ENCODE assay signal across 23 cellular contexts in the genomic region with DNA sequence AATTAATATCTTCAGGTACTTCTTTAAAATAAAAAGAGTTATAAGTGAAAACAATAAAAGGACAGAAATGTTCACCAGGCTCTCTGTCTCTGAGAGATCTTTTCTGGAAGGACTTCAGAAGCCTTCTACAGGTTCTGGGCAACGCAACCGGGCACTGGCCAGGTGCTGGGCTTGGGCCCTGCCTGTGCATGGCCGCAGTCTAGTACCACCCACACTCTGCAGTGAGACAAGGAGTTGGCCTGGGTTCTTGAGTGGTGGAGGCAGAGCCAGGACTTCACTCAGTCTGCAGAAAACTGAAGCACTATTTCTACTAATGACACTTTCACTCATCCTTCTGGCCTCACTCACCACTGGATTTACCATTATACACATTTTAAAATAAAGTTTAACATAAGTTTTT.
"Had no signal": no experiment of that assay in that cellular context is flagged by ENCODE, and none has a peak within 500 bp of the region (broad histone marks: within the 10 kb centered on the region; RNA-seq: fewer than 3 reads in every experiment).

No MANE protein-coding gene starts in this region.

- H3K4me2 ChIP-seq: hepatocyte had no signal

- FAIRE-seq: frontal cortex, small intestine had no signal

- DNase-seq: activated CD4-positive, alpha-beta T cell treated with anti-CD3 and anti-CD28 coated beads for 36 hours; activated CD4-positive, CD25-positive, alpha-beta regulatory T cell; activated CD8-positive, alpha-beta memory T cell treated with anti-CD3 and anti-CD28 coated beads, Interleukin-2, amount 10 ng/mL, durations not matched to agents 7 days and 5 days; activated CD8-positive, alpha-beta T cell treated with anti-CD3 and anti-CD28 coated beads, Interleukin-2, amount 10 ng/mL, durations not matched to agents 7 days and 5 days; activated naive CD4-positive, alpha-beta T cell; activated T-cell treated with anti-CD3 and anti-CD28 coated beads, Interleukin-2, amount 50 U/mL, for 72 hours; adrenal gland; aorta; cerebellar nuclear complex; colonic mucosa; dorsolateral prefrontal cortex; effector memory CD4-positive, alpha-beta T cell; islet precursor cell; mucosa of descending colon; retina; sigmoid colon; stimulated activated CD4-positive, alpha-beta T cell treated with anti-CD3 and anti-CD28 coated beads, Interleukin-4, amount 100 ng/mL, for 24 hours; stomach; tibial artery had no signal

- H3K4me1 ChIP-seq: body of pancreas, colonic mucosa had no signal

- H3K27ac ChIP-seq: adrenal gland, body of pancreas, colonic mucosa, hepatocyte, sigmoid colon, stomach, tibial artery had no signal

- H3K27me3 ChIP-seq: adrenal gland, body of pancreas, colonic mucosa, dorsolateral prefrontal cortex, hepatocyte, sigmoid colon, stomach, tibial artery had no signal

- H3K4me3 ChIP-seq: adrenal gland, body of pancreas, colonic mucosa, hepatocyte, mucosa of descending colon, sigmoid colon, stomach, tibial artery had no signal

- ATAC-seq: activated CD4-positive, alpha-beta T cell treated with anti-CD3 and anti-CD28 coated beads for 36 hours; activated CD8-positive, alpha-beta memory T cell treated with anti-CD3 and anti-CD28 coated beads, Interleukin-2, amount 10 ng/mL, durations not matched to agents 7 days and 5 days; activated CD8-positive, alpha-beta T cell treated with anti-CD3 and anti-CD28 coated beads, Interleukin-2, amount 10 ng/mL, durations not matched to agents 7 days and 5 days; body of pancreas had no signal

- H3K36me3 ChIP-seq: adrenal gland, colonic mucosa had no signal

- H3K9me3 ChIP-seq: adrenal gland, body of pancreas, colonic mucosa, mucosa of descending colon, sigmoid colon, stomach, tibial artery had no signal
